Comparison of ENCODE assay signal across 9 cellular contexts in genomic region chr7:71131753-71132520, GRCh38. TPM values are rescaled to one million over a fixed set of nuclear protein-coding genes. Genes with fewer than 3 reads are reported as not detected.
DNase-seq lines count a peak whose midpoint lies in the region; ATAC-seq and TF ChIP-seq lines count a peak whose summit lies in the region.
"Had no signal": no experiment of that assay in that cellular context is flagged by ENCODE, and none has a peak within 500 bp of the region (broad histone marks: within the 10 kb centered on the region; RNA-seq: fewer than 3 reads in every experiment).

Gene GALNT17, plus strand, starts transcription at chr7:71132144.

- TF ChIP-seq POLR2A in gastrocnemius medialis (IDR thresholded peaks at IDR 0.05): peak in 1 of 2 donors; percentile 31

- TF ChIP-seq CTCF in astrocyte of the cerebellum (IDR thresholded peaks at IDR 0.05; ENCODE audit: low read depth, low read length, missing control alignments): no peak
- no peak for TF ChIP-seq CTCF in gastrocnemius medialis (IDR thresholded peaks at IDR 0.05 in 4 of 5, conservative IDR thresholded peaks at IDR 0.05 in 1 of 5)

- H3K27me3 ChIP-seq in iPS-20b (ENCODE audit: insufficient read depth, low read length) (peaks cover 23% of the 10 kb centered on the region), gastrocnemius medialis (peaks cover 0 to 20% (median 0%) of the 10 kb centered on the region in 3 donors)

- H3K4me1 ChIP-seq in ES-I3 (ENCODE audit: insufficient read depth, low read length) (peaks cover 10% of the 10 kb centered on the region; the same call in 1 of the 2 replicates), iPS-20b (ENCODE audit: insufficient read depth, low read length) (peaks cover 13% of the 10 kb centered on the region; the same call in 1 of the 2 replicates), gastrocnemius medialis (no peaks in the 10 kb centered on the region)

- H3K4me3 ChIP-seq in astrocyte of the cerebellum (ENCODE audit: low read depth, low read length): peak within 1 kb of the TSS; percentile 52
- peak within 1 kb of the TSS; percentile 86 for H3K4me3 ChIP-seq in iPS-20b (ENCODE audit: low read length)
- H3K4me3 ChIP-seq in gastrocnemius medialis: peak within 1 kb of the TSS; percentile 42 to 68 (median 54)

- H3K27ac ChIP-seq in iPS-20b (ENCODE audit: low read length) (peak within 1 kb of the TSS; percentile 65), gastrocnemius medialis (peak within 1 kb of the TSS in 2 of 4 donors; percentile 45 to 64)

- H3K9me3 ChIP-seq in ES-I3 (ENCODE audit: control insufficient read depth, insufficient read depth, low read length) (no peaks in the 10 kb centered on the region), iPS-20b (ENCODE audit: insufficient read depth, low read depth, low read length) (no peaks in the 10 kb centered on the region), gastrocnemius medialis (no peaks in the 10 kb centered on the region)

- ATAC-seq in gastrocnemius medialis (no peak), HG03520 (IDR thresholded peaks at IDR 0.05; ENCODE audit: unreplicated experiment) (no peak), GM18861 (IDR thresholded peaks at IDR 0.05; ENCODE audit: unreplicated experiment) (no peak)

- in situ Hi-C loops in astrocyte of the cerebellum (cut with HindIII; ENCODE audit: low sequenced_read_pairs) (no loop called here), gastrocnemius medialis (cut with MboI; ENCODE audit: low sequenced_read_pairs in 4 of 4) (no loop called here)

- H3K9ac ChIP-seq in ES-I3 (ENCODE audit: low read depth, low read length) (peak within 1 kb of the TSS; percentile 94), iPS-20b (ENCODE audit: low read depth, low read length) (peak within 1 kb of the TSS; percentile 76; the same call in 1 of the 2 replicates)

- DNase-seq in astrocyte of the cerebellum (ENCODE audit: low read depth) (no peak), gastrocnemius medialis (no peak), NCI-H2196 treated with DMSO at 0.1 percent for 48 hours (lab: John Stamatoyannopoulos, UW; ENCODE audit: unreplicated experiment) (no peak), SKM-1 (lab: John Stamatoyannopoulos, UW; ENCODE audit: unreplicated experiment) (no peak)
- DNase-seq: DND-41 had no signal

- intact Hi-C loops in gastrocnemius medialis (cut with DNase I; ENCODE audit: low total_unique reads): loop anchor here (2.0 to 10.0 kb wide), 4 partner anchors 107 to 601 kb away; no protein-coding TSS in a partner anchor

- H3K36me3 ChIP-seq in ES-I3 (ENCODE audit: insufficient read depth, low read length): no peaks in the 10 kb centered on the region
- H3K36me3 ChIP-seq in iPS-20b (ENCODE audit: insufficient read depth, low read depth, low read length): peaks cover 4% of the 10 kb centered on the region; the same call in 1 of the 2 replicates
- H3K36me3 ChIP-seq in gastrocnemius medialis: no peaks in the 10 kb centered on the region

RNA-seq across cellular contexts. Expression of gene GALNT17, which starts in this region (rescaled TPM):
- 10 to 100 TPM in 3 of 4 donors, 1 to 10 TPM in 1; 1.9 to 13.0 (median 12.3) TPM for total RNA-seq in gastrocnemius medialis
